In genomic region chr2:239814136-239814916, GRCh38 we compare ENCODE assay signal across 13 cellular contexts.
DNase-seq lines count a peak whose midpoint lies in the region; ATAC-seq and TF ChIP-seq lines count a peak whose summit lies in the region.
"Had no signal": no experiment of that assay in that cellular context is flagged by ENCODE, and none has a peak within 500 bp of the region (broad histone marks: within the 10 kb centered on the region; RNA-seq: fewer than 3 reads in every experiment).

No MANE protein-coding gene starts in this region.

- no peak overlapping the region for H3K27ac Mint-ChIP-seq in activated naive CD8-positive, alpha-beta T cell treated with anti-CD3 and anti-CD28 coated beads, Interleukin-2, amount 10 ng/mL, durations not matched to agents 7 days and 5 days
- H3K27ac Mint-ChIP-seq in activated naive CD8-positive, alpha-beta T cell treated with anti-CD3 and anti-CD28 coated beads, Interleukin-2, amount 50 U/mL, for 24 hours: no peak overlapping the region
- no peak overlapping the region for H3K27ac Mint-ChIP-seq in natural killer cell
- H3K27ac Mint-ChIP-seq: immature natural killer cell had no signal

- H3K36me3 Mint-ChIP-seq in activated naive CD8-positive, alpha-beta T cell treated with anti-CD3 and anti-CD28 coated beads, Interleukin-2, amount 10 ng/mL, durations not matched to agents 7 days and 5 days: no peaks in the 10 kb centered on the region
- no peaks in the 10 kb centered on the region for H3K36me3 Mint-ChIP-seq in activated naive CD8-positive, alpha-beta T cell treated with anti-CD3 and anti-CD28 coated beads, Interleukin-2, amount 50 U/mL, for 24 hours (ENCODE audit: low read depth)
- H3K36me3 Mint-ChIP-seq in natural killer cell: no peaks in the 10 kb centered on the region
- H3K36me3 Mint-ChIP-seq: immature natural killer cell had no signal

- peaks cover 0 to 4% of the 10 kb centered on the region in 2 donors for H3K4me1 ChIP-seq in uterus
- H3K4me1 ChIP-seq: prostate gland had no signal

- H3K4me1 Mint-ChIP-seq in activated naive CD8-positive, alpha-beta T cell treated with anti-CD3 and anti-CD28 coated beads, Interleukin-2, amount 10 ng/mL, durations not matched to agents 7 days and 5 days: no peaks in the 10 kb centered on the region
- H3K4me1 Mint-ChIP-seq in activated naive CD8-positive, alpha-beta T cell treated with anti-CD3 and anti-CD28 coated beads, Interleukin-2, amount 50 U/mL, for 24 hours: no peaks in the 10 kb centered on the region
- no peaks in the 10 kb centered on the region for H3K4me1 Mint-ChIP-seq in natural killer cell
- H3K4me1 Mint-ChIP-seq: immature natural killer cell had no signal

- peak; percentile 12 for DNase-seq in activated naive CD8-positive, alpha-beta T cell treated with anti-CD3 and anti-CD28 coated beads, Interleukin-2, amount 10 ng/mL, durations not matched to agents 7 days and 5 days
- DNase-seq in activated naive CD8-positive, alpha-beta T cell treated with anti-CD3 and anti-CD28 coated beads, Interleukin-2, amount 50 U/mL, for 24 hours: no peak
- DNase-seq in fibroblast of villous mesenchyme (ENCODE audit: low read depth) (peak; percentile 38), natural killer cell (peak; percentile 4), uterus (peak; percentile 31 to 39), NCI-H2081 treated with DMSO at 0.1 percent for 48 hours (lab: John Stamatoyannopoulos, UW) (no peak), DMS53 (lab: John Stamatoyannopoulos, UW) (no peak)
- no peak for DNase-seq in stimulated activated CD4-positive, alpha-beta T cell treated with anti-CD3 and anti-CD28 coated beads, Interleukin-1b, Interleukin-23, amount 100 ng/mL, for 48 hours
- DNase-seq: ACHN, amniotic stem cell, immature natural killer cell, NCI-H446 treated with DMSO at 0.1 percent for 48 hours had no signal

- ATAC-seq in activated naive CD8-positive, alpha-beta T cell treated with anti-CD3 and anti-CD28 coated beads, Interleukin-2, amount 10 ng/mL, durations not matched to agents 7 days and 5 days (ENCODE audit: low read depth): no peak
- ATAC-seq in activated naive CD8-positive, alpha-beta T cell treated with anti-CD3 and anti-CD28 coated beads, Interleukin-2, amount 50 U/mL, for 24 hours: no peak
- no peak for ATAC-seq in natural killer cell

- H3K27me3 ChIP-seq in uterus: no peaks in the 10 kb centered on the region

- no peaks in the 10 kb centered on the region for H3K36me3 ChIP-seq in uterus
- H3K36me3 ChIP-seq: prostate gland had no signal

- no peaks in the 10 kb centered on the region for H3K9me3 Mint-ChIP-seq in activated naive CD8-positive, alpha-beta T cell treated with anti-CD3 and anti-CD28 coated beads, Interleukin-2, amount 10 ng/mL, durations not matched to agents 7 days and 5 days
- no peaks in the 10 kb centered on the region for H3K9me3 Mint-ChIP-seq in activated naive CD8-positive, alpha-beta T cell treated with anti-CD3 and anti-CD28 coated beads, Interleukin-2, amount 50 U/mL, for 24 hours
- no peaks in the 10 kb centered on the region for H3K9me3 Mint-ChIP-seq in natural killer cell
- H3K9me3 Mint-ChIP-seq: immature natural killer cell had no signal

- no peaks in the 10 kb centered on the region for H3K9me3 ChIP-seq in uterus
- H3K9me3 ChIP-seq: prostate gland had no signal

- H3K4me3 ChIP-seq in fibroblast of villous mesenchyme (ENCODE audit: low read depth, low read length) (no peak overlapping the region), uterus (peak overlapping the region in 1 of 2 donors; percentile 12)
- H3K4me3 ChIP-seq: prostate gland had no signal

- TF ChIP-seq CTCF in fibroblast of villous mesenchyme (IDR thresholded peaks at IDR 0.05; ENCODE audit: insufficient read depth, low read depth, low read length): no peak
- no peak for TF ChIP-seq CTCF in natural killer cell (IDR thresholded peaks at IDR 0.05)
- TF ChIP-seq CTCF in uterus (IDR thresholded peaks at IDR 0.05): no peak

- peak overlapping the region; percentile 92 to 97 for H3K27ac ChIP-seq in uterus

- intact Hi-C loops in natural killer cell (cut with micrococcal nuclease): no loop called here
- intact Hi-C loops in uterus (cut with DNase I; ENCODE audit: low total_unique reads): no loop called here

- no peak overlapping the region for H3K4me3 Mint-ChIP-seq in activated naive CD8-positive, alpha-beta T cell treated with anti-CD3 and anti-CD28 coated beads, Interleukin-2, amount 10 ng/mL, durations not matched to agents 7 days and 5 days
- no peak overlapping the region for H3K4me3 Mint-ChIP-seq in activated naive CD8-positive, alpha-beta T cell treated with anti-CD3 and anti-CD28 coated beads, Interleukin-2, amount 50 U/mL, for 24 hours
- no peak overlapping the region for H3K4me3 Mint-ChIP-seq in natural killer cell
- H3K4me3 Mint-ChIP-seq: immature natural killer cell had no signal

- POLR2A ChIA-PET in activated naive CD8-positive, alpha-beta T cell treated with anti-CD3 and anti-CD28 coated beads, Interleukin-2, amount 10 ng/mL, durations not matched to agents 7 days and 5 days (lab: Charles Lee): no interaction called here

- no peak for TF ChIP-seq POLR2A in uterus (IDR thresholded peaks at IDR 0.05)

- no peaks in the 10 kb centered on the region for H3K27me3 Mint-ChIP-seq in activated naive CD8-positive, alpha-beta T cell treated with anti-CD3 and anti-CD28 coated beads, Interleukin-2, amount 10 ng/mL, durations not matched to agents 7 days and 5 days
- no peaks in the 10 kb centered on the region for H3K27me3 Mint-ChIP-seq in activated naive CD8-positive, alpha-beta T cell treated with anti-CD3 and anti-CD28 coated beads, Interleukin-2, amount 50 U/mL, for 24 hours
- peaks cover 0 to 2% of the 10 kb centered on the region in 2 donors for H3K27me3 Mint-ChIP-seq in natural killer cell (ENCODE audit: low read depth in 2 of 2)

Comparison
In these comparisons a context has a peak if more than half of its experiments do, and no peak if none do; other contexts are left out.
1. DNase-seq: peak in activated naive CD8-positive, alpha-beta T cell treated with anti-CD3 and anti-CD28 coated beads, Interleukin-2, amount 10 ng/mL, durations not matched to agents 7 days and 5 days (single experiment), fibroblast of villous mesenchyme (single experiment), natural killer cell (single experiment) and uterus (2 of 2); none in activated naive CD8-positive, alpha-beta T cell treated with anti-CD3 and anti-CD28 coated beads, Interleukin-2, amount 50 U/mL, for 24 hours (single experiment), stimulated activated CD4-positive, alpha-beta T cell treated with anti-CD3 and anti-CD28 coated beads, Interleukin-1b, Interleukin-23, amount 100 ng/mL, for 48 hours (single experiment), NCI-H2081 treated with DMSO at 0.1 percent for 48 hours (single experiment) and DMS53 (single experiment).